Comparison of ENCODE assay signal across 8 cellular contexts in the genomic region with DNA sequence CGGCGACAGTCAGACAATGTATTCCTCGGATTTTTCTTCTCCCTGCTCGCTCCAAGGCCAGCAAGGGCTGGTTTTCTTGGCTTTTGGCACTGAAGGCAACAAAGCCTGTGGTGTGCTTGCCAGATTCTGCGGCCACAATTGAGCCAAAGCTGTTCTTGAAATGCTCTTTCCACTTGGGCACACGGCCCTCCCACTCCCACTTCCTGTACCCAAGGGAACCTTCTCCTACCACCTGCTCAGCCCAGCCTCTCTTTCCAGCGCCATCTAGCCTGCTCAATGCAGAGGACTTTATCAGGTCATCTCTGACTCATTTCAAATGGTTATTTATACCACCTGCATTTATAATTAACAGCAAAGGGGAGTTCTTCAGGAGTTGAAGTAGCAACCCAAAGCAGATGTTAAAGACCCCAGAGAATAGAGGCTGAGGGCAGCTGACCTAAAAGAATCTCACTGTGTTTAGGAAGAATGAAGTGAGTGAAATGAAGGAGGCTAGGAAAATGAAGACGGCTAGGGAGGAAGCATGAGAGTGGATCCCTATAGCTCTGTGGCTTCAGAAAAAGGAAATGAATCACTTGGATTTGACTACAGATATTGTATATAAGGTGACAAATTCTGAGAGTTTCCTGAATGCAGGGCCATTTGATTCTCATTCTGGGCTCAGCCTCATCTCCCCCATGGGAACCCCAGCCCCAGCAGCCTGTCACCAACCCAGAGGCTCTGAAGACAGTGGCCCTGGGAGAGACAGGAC.
DNase-seq lines count a peak whose midpoint lies in the region; ATAC-seq, FAIRE-seq and TF ChIP-seq lines count a peak whose summit lies in the region.

No MANE protein-coding gene starts in this region.

- H3K9me2 ChIP-seq in GM23248 (ENCODE audit: insufficient read depth): no peaks in the 10 kb centered on the region

- peaks cover 23% of the 10 kb centered on the region for H3F3A ChIP-seq in GM23248 (ENCODE audit: insufficient read depth)

- peaks cover 30% of the 10 kb centered on the region for H3K4me1 ChIP-seq in GM23248 (ENCODE audit: insufficient read depth)
- H3K4me1 ChIP-seq in psoas muscle: peaks cover 21% of the 10 kb centered on the region
- no peaks in the 10 kb centered on the region for H3K4me1 ChIP-seq in colonic mucosa

- intact Hi-C loops in psoas muscle (cut with DNase I) (no loop called here), colonic mucosa (cut with DNase I) (no loop called here)

- H3K9me3 ChIP-seq in GM23248 (ENCODE audit: low read depth): no peaks in the 10 kb centered on the region
- no peaks in the 10 kb centered on the region for H3K9me3 ChIP-seq in psoas muscle
- H3K9me3 ChIP-seq in colonic mucosa: no peaks in the 10 kb centered on the region

- H3K79me2 ChIP-seq in GM23248 (ENCODE audit: insufficient read depth): no peaks in the 10 kb centered on the region

- H3K36me3 ChIP-seq in GM23248 (ENCODE audit: low read depth) (no peaks in the 10 kb centered on the region), psoas muscle (ENCODE audit: insufficient read depth in 1 of 2, low read depth in 1 of 2) (no peaks in the 10 kb centered on the region), colonic mucosa (no peaks in the 10 kb centered on the region)

- H3K4me2 ChIP-seq in GM23248 (ENCODE audit: unreplicated experiment): peak overlapping the region; percentile 16

- no peak for TF ChIP-seq POLR2A in GM12892 (IDR thresholded peaks at IDR 0.05; ENCODE audit: low read depth, low read length)

- no peak overlapping the region for H2AFZ ChIP-seq in GM23248

- no peaks in the 10 kb centered on the region for H3K27me3 ChIP-seq in GM23248 (replicated peaks; ENCODE audit: insufficient read depth)
- H3K27me3 ChIP-seq in psoas muscle (ENCODE audit: insufficient read depth in 3 of 3, low read length in 2 of 3): no peaks in the 10 kb centered on the region
- H3K27me3 ChIP-seq in colonic mucosa: no peaks in the 10 kb centered on the region

- H3K27ac ChIP-seq in GM23248 (no peak overlapping the region), psoas muscle (peak overlapping the region; percentile 38), colonic mucosa (no peak overlapping the region)

- in situ Hi-C loops in GM23248 (cut with MboI) (no loop called here), astrocyte of the cerebellum (cut with HindIII; ENCODE audit: low sequenced_read_pairs) (no loop called here)

- peak; percentile 16 for TF ChIP-seq CTCF in astrocyte of the cerebellum (IDR thresholded peaks at IDR 0.05; ENCODE audit: low read depth, low read length, missing control alignments)
- no peak for TF ChIP-seq CTCF in psoas muscle (IDR thresholded peaks at IDR 0.05)
- TF ChIP-seq CTCF in colonic mucosa (IDR thresholded peaks at IDR 0.05): no peak

- no peaks in the 10 kb centered on the region for H4K20me1 ChIP-seq in GM23248 (ENCODE audit: insufficient read depth)

- H3K9ac ChIP-seq in GM23248 (no peak overlapping the region), colonic mucosa (ENCODE audit: low read depth in 2 of 2, low read length in 2 of 2) (no peak overlapping the region)

- 15 to 18% methylated on average over 8 of the region's 8 CpGs for WGBS in GM23248 (ENCODE audit: low coverage in 1 of 2, low lambda C conversion rate in 2 of 2, missing lambda C conversion rate in 2 of 2), 2 experiments
- WGBS in psoas muscle, 3 donors: 14 to 26% (median 15%) methylated on average over 8 of the region's 8 CpGs

- DNase-seq in GM12892 (ENCODE audit: insufficient read length): no peak
- peak; percentile 59 for DNase-seq in GM23248
- peak; percentile 54 for DNase-seq in LHCN-M2 (ENCODE audit: low read depth)
- peak; percentile 40 for DNase-seq in astrocyte of the cerebellum (ENCODE audit: low read depth)
- DNase-seq in psoas muscle: peak; percentile 49 to 74
- no peak for DNase-seq in GM19238 (ENCODE audit: insufficient read length, low spot score)
- no peak for DNase-seq in stimulated activated CD4-positive, alpha-beta T cell treated with anti-CD3 and anti-CD28 coated beads, Interleukin-4, amount 100 ng/mL, for 1 hour
- no peak for DNase-seq in colonic mucosa

- peak; percentile 73 for FAIRE-seq in GM12892 (lab: Jason Lieb, UNC)

- H3K4me3 ChIP-seq in GM23248 (0 out of 2 replicates have a peak overlapping the region, but pooled peaks have one; percentile 12), astrocyte of the cerebellum (ENCODE audit: low read depth, low read length) (no peak overlapping the region), psoas muscle (peak overlapping the region; percentile 35), colonic mucosa (no peak overlapping the region)

- peak; percentile 89 to 95 (median 92) for ATAC-seq in psoas muscle

Comparison
In these comparisons a context has a peak if more than half of its experiments do, and no peak if none do; other contexts are left out.
1. DNase-seq: peak in GM23248 (single experiment), LHCN-M2 (single experiment), astrocyte of the cerebellum (single experiment) and psoas muscle (2 of 2); none in GM12892 (single experiment), GM19238 (single experiment), stimulated activated CD4-positive, alpha-beta T cell treated with anti-CD3 and anti-CD28 coated beads, Interleukin-4, amount 100 ng/mL, for 1 hour (single experiment) and colonic mucosa (single experiment).
2. H3K4me3 ChIP-seq: peak in GM23248 (single experiment) and psoas muscle (single experiment); none in astrocyte of the cerebellum (single experiment) and colonic mucosa (single experiment).